In the genomic region with DNA sequence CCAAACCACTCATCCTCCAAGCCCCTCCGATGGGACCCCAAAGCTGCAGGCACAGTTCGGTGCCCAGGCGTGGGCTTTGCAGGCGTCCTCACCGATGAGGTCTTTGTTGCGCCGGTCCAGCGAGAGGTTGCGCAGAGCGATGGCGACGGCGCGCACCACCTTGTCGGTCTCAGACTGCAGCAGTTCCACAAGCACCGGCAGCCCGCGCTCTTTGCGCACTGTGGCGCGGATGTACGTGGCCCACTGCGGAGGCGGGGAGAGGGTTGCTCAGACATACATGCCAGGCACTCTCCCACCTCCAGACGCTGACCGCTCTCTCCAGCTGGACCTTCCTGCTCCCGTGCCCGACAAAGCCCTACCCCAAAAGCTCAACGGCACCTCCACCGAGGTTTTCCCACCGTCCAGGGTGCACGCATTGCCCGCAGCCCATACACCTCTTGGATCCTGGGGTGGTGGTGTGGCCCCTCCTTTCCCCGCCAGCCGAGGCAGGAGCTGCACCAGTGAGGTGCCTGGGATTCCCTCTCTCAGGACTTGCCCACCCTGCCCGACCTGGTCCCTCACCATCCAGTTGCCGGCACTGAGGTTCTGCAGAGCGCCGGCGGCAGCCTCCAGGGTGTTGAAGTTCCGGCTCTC, we compare ENCODE assay signal across 22 cellular contexts.
"Had no signal": no experiment of that assay in that cellular context is flagged by ENCODE, and none has a peak within 500 bp of the region (broad histone marks: within the 10 kb centered on the region; RNA-seq: fewer than 3 reads in every experiment).

No MANE protein-coding gene starts in this region.

- H3K27ac ChIP-seq: epithelial cell of prostate, heart right ventricle, left lung, neutrophil, ovary, psoas muscle, right atrium auricular region, thyroid gland, upper lobe of right lung had no signal

- H3K36me3 Mint-ChIP-seq: naive B cell, T-cell had no signal

- H3K36me3 ChIP-seq: ovary had no signal

- H3K4me1 ChIP-seq: psoas muscle had no signal

- H3K4me3 Mint-ChIP-seq: activated B cell treated with CpG ODN at 0.5 μM for 24 hours; activated CD4-positive, alpha-beta T cell treated with anti-CD3 and anti-CD28 coated beads for 36 hours; T-cell had no signal

- DNase-seq: activated B cell treated with CpG ODN at 0.5 μM for 24 hours; activated CD4-positive, alpha-beta T cell treated with anti-CD3 and anti-CD28 coated beads, Interleukin-2, amount 50 U/mL, for 4 hours; activated CD8-positive, alpha-beta memory T cell treated with anti-CD3 and anti-CD28 coated beads for 24 hours; activated CD8-positive, alpha-beta memory T cell treated with anti-CD3 and anti-CD28 coated beads, Interleukin-2, amount 50 U/mL, for 4 hours; activated naive CD4-positive, alpha-beta T cell treated with Interleukin-2 at 50 U/mL for 16 hours; activated T-cell treated with anti-CD3 and anti-CD28 coated beads, Interleukin-2, amount 50 U/mL, for 48 hours; heart right ventricle; left lung; naive B cell; psoas muscle; stimulated activated CD4-positive, alpha-beta T cell treated with anti-CD3 and anti-CD28 coated beads, Interleukin-4, amount 100 ng/mL, for 4 hours; stimulated activated naive CD8-positive, alpha-beta T cell treated with anti-CD3 and anti-CD28 coated beads, Interleukin-15, Interleukin-2, amounts not matched to agents 100 U/mL and 50 U/mL, for 24 hours; thyroid gland; upper lobe of right lung had no signal

- ATAC-seq: psoas muscle; stimulated activated naive CD8-positive, alpha-beta T cell treated with anti-CD3 and anti-CD28 coated beads, Interleukin-15, Interleukin-2, amounts not matched to agents 100 U/mL and 50 U/mL, for 24 hours had no signal

- H3K9me3 Mint-ChIP-seq: activated B cell treated with CpG ODN at 0.5 μM for 24 hours, T-cell had no signal

- H3K4me3 ChIP-seq: coronary artery, heart right ventricle, left lung, lung, ovary, psoas muscle, right atrium auricular region, thyroid gland, upper lobe of right lung had no signal

- H3K27me3 Mint-ChIP-seq: activated B cell treated with CpG ODN at 0.5 μM for 24 hours; activated CD4-positive, alpha-beta T cell treated with anti-CD3 and anti-CD28 coated beads for 36 hours; T-cell had no signal

- H3K9me3 ChIP-seq: heart right ventricle, left lung, neutrophil, ovary, psoas muscle, right atrium auricular region, thyroid gland, upper lobe of right lung had no signal

- H3K27me3 ChIP-seq: heart right ventricle, left lung, neutrophil, ovary, right atrium auricular region, thyroid gland, upper lobe of right lung had no signal

- H3K27ac Mint-ChIP-seq: activated B cell treated with CpG ODN at 0.5 μM for 24 hours; activated CD4-positive, alpha-beta T cell treated with anti-CD3 and anti-CD28 coated beads for 36 hours; naive B cell; T-cell had no signal
